21 cellular contexts compared by ENCODE assay signal in the genomic region with DNA sequence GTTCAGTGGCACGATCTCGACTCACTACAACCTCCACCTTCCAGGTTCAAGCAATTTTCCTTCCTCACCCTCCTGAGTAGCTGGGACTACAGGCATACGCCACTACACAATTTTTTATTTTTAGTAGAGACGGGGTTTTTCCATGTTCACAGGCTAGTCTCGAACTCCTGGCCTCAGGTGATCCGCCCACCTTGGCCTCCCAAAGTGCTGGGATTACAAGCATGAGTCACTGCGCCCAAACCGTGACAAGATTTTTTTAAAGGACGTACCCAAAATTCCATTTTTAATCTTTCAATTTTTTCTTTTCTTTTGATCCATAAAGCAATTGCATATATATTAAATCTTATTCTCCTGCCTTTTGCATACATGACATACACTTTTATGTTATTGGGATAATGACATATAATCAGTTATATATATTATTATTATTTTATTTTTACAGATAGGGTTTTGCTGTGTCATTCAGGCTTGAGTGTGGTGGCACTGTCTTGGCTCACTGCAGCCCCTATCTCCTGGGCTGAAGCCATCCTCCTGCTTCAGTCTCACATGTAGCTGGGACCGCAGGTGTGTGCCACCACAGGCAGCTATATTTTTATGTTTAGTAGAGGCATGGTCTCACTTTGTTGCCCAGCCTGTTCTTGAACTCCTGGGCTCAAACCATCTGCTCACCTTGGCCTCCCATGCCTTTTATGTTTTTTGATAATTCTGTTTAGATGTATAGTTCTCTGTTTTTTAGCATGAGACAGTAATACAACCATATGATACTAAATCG.
DNase-seq lines count a peak whose midpoint lies in the region; ATAC-seq, FAIRE-seq and TF ChIP-seq lines count a peak whose summit lies in the region.
"Had no signal": no experiment of that assay in that cellular context is flagged by ENCODE, and none has a peak within 500 bp of the region (broad histone marks: within the 10 kb centered on the region; RNA-seq: fewer than 3 reads in every experiment).

No MANE protein-coding gene starts in this region.

- no peak for TF ChIP-seq RAD21 in K562 (CRISPR knock-in tag; conservative IDR thresholded peaks at IDR 0.05 in 1 of 2, IDR thresholded peaks at IDR 0.05 in 1 of 2)

- WGBS in heart right ventricle, 2 donors: 95 to 97% methylated on average over 11 of the region's 11 CpGs
- WGBS in K562 (ENCODE audit: insufficient coverage, low coverage, missing lambda C conversion rate): 67% methylated on average over 11 of the region's 11 CpGs
- 98 to 99% methylated on average over 7 of the region's 11 CpGs for WGBS in mesodermal cell (ENCODE audit: insufficient coverage in 2 of 2), 2 experiments

- H2AFZ ChIP-seq in K562 (ENCODE audit: low read depth, low read length): no peak overlapping the region

- H3K79me2 ChIP-seq in K562 (ENCODE audit: control insufficient read depth, insufficient read depth, low read length): peaks cover 27% of the 10 kb centered on the region

- ATAC-seq in heart right ventricle (no peak), K562 (no peak; the same call in 2 of the 3 replicates), HG03139 (IDR thresholded peaks at IDR 0.05; ENCODE audit: unreplicated experiment) (no peak), upper lobe of right lung (no peak)
- ATAC-seq: HepG2 had no signal

- TF ChIP-seq POLR2A in K562 (conservative IDR thresholded peaks at IDR 0.05): no peak

- no peak for TF ChIP-seq CTCF in cardiac muscle cell (IDR thresholded peaks at IDR 0.05; ENCODE audit: low read depth, low read length)
- TF ChIP-seq CTCF in heart right ventricle (IDR thresholded peaks at IDR 0.05): no peak
- no peak for TF ChIP-seq CTCF in K562 (IDR thresholded peaks at IDR 0.05 in 2 of 3, conservative IDR thresholded peaks at IDR 0.05 in 1 of 3; ENCODE audit: insufficient read depth in 2 of 3, low read depth in 1 of 3, low read length in 3 of 3)
- no peak for TF ChIP-seq CTCF in upper lobe of right lung (IDR thresholded peaks at IDR 0.05)

- peaks cover 18% of the 10 kb centered on the region for H3K4me1 ChIP-seq in cardiac muscle cell (ENCODE audit: low read depth)
- H3K4me1 ChIP-seq in heart right ventricle: peaks cover 0 to 42% (median 23%) of the 10 kb centered on the region in 9 donors
- H3K4me1 ChIP-seq in K562 (replicated peaks in 1 of 2; ENCODE audit: control insufficient read depth in 2 of 2, insufficient read depth in 2 of 2, low read length in 2 of 2): peaks cover 0 to 5% of the 10 kb centered on the region in 2 experiments; a peak in 2 of 5 replicates
- peaks cover 19% of the 10 kb centered on the region for H3K4me1 ChIP-seq in mesodermal cell (ENCODE audit: control insufficient read depth, insufficient read depth, low read length, poor library complexity, severe bottlenecking)
- H3K4me1 ChIP-seq in upper lobe of right lung: no peaks in the 10 kb centered on the region
- H3K4me1 ChIP-seq: Caco-2 had no signal

- DNase-seq in cardiac muscle cell (ENCODE audit: low read depth in 1 of 2, low spot score in 1 of 2) (no peak), heart right ventricle (no peak), K562 (ENCODE audit: extremely low read depth in 1 of 4, low spot score in 3 of 4) (no peak), SW480 (ENCODE audit: low spot score) (no peak), CD1c-positive myeloid dendritic cell (ENCODE audit: extremely low spot score) (no peak), upper lobe of right lung (no peak)
- DNase-seq: 8988T, Caco-2, NCI-H1417, NCI-H187, NCI-H2107, NCI-H2227 treated with DMSO at 0.1 percent for 48 hours, NCI-H510A treated with DMSO at 0.1 percent for 48 hours, NCI-H774, OCI-M1 had no signal

- H3K4me2 ChIP-seq in K562 (ENCODE audit: insufficient read depth, low read length): no peak overlapping the region
- H3K4me2 ChIP-seq: KMS-11 had no signal

- no peaks in the 10 kb centered on the region for H3K9me3 ChIP-seq in cardiac muscle cell (ENCODE audit: low read depth)
- no peaks in the 10 kb centered on the region for H3K9me3 ChIP-seq in heart right ventricle
- H3K9me3 ChIP-seq in K562 (replicated peaks; ENCODE audit: control insufficient read depth, insufficient read depth, low read depth, low read length): no peaks in the 10 kb centered on the region; the same call in 1 of the 2 replicates
- H3K9me3 ChIP-seq in mesodermal cell (ENCODE audit: control insufficient read depth, low read length): no peaks in the 10 kb centered on the region
- no peaks in the 10 kb centered on the region for H3K9me3 ChIP-seq in upper lobe of right lung
- H3K9me3 ChIP-seq: Caco-2 had no signal

- peaks cover 10% of the 10 kb centered on the region for H3K36me3 ChIP-seq in cardiac muscle cell
- peaks cover 0 to 41% (median 4%) of the 10 kb centered on the region in 9 donors for H3K36me3 ChIP-seq in heart right ventricle
- H3K36me3 ChIP-seq in K562 (ENCODE audit: control insufficient read depth, insufficient read depth, low read length): peaks cover 42% of the 10 kb centered on the region
- peaks cover 38% of the 10 kb centered on the region for H3K36me3 ChIP-seq in mesodermal cell (ENCODE audit: control insufficient read depth, insufficient read depth, low read length)
- H3K36me3 ChIP-seq in upper lobe of right lung: peaks cover 28% of the 10 kb centered on the region

- no peak for TF ChIP-seq EP300 in K562 (IDR thresholded peaks at IDR 0.05; ENCODE audit: low read length)

- in situ Hi-C loops in K562 (cut with MboI): no loop called here

- intact Hi-C loops in heart right ventricle (cut with DNase I): loop anchor here in 3 of 10 donors (10.0 kb wide), 2 partner anchors 107 to 117 kb away; no protein-coding TSS in a partner anchor
- intact Hi-C loops in K562 (cut with micrococcal nuclease): no loop called here
- intact Hi-C loops in upper lobe of right lung (cut with DNase I): no loop called here

- CTCF ChIA-PET in K562 (lab: Yijun Ruan, JAX; ENCODE audit: low intra/inter-chr PET ratio): no interaction called here

- H3K27me3 ChIP-seq in cardiac muscle cell (no peaks in the 10 kb centered on the region), heart right ventricle (no peaks in the 10 kb centered on the region), K562 (ENCODE audit: control insufficient read depth in 2 of 2, insufficient read depth in 2 of 2, low read length in 2 of 2) (no peaks in the 10 kb centered on the region), upper lobe of right lung (no peaks in the 10 kb centered on the region)

- H4K20me1 ChIP-seq in K562 (replicated peaks; ENCODE audit: control insufficient read depth, insufficient read depth, low read length): no peaks in the 10 kb centered on the region

- H3K4me3 ChIP-seq in cardiac muscle cell (no peak overlapping the region), heart right ventricle (no peak overlapping the region), K562 (no peak overlapping the region), mesodermal cell (ENCODE audit: extremely low read depth, insufficient read depth, low read length, poor library complexity, severe bottlenecking) (no peak overlapping the region), upper lobe of right lung (no peak overlapping the region)

- H3K9ac ChIP-seq in K562 (ENCODE audit: insufficient read depth in 1 of 2, low read depth in 2 of 2, low read length in 2 of 2): no peak overlapping the region; a peak in 1 of 4 replicates
- H3K9ac ChIP-seq: KMS-11 had no signal

- peak overlapping the region; percentile 0 for H3K27ac ChIP-seq in cardiac muscle cell
- no peak overlapping the region for H3K27ac ChIP-seq in heart right ventricle
- H3K27ac ChIP-seq in K562 (ENCODE audit: extremely low read depth, low read depth, low read length): no peak overlapping the region
- H3K27ac ChIP-seq in mesodermal cell (ENCODE audit: low read depth, low read length, severe bottlenecking): peak overlapping the region; percentile 10
- H3K27ac ChIP-seq in upper lobe of right lung: no peak overlapping the region
- H3K27ac ChIP-seq: KMS-11 had no signal

- BruUV-seq in K562 (replicated peaks; lab: Mats Ljungman, UMichigan): no TSS peak

- POLR2A ChIA-PET in K562 (lab: Yijun Ruan, JAX): interaction anchor here (1.0 kb wide), 1 partner anchor 23 kb away, joined by 6 read pairs; no protein-coding TSS in a partner anchor

- peak; percentile 29 for FAIRE-seq in K562 (lab: Jason Lieb, UNC)
- FAIRE-seq: GM19239, H1, HepG2 had no signal

- H3K9me1 ChIP-seq in K562 (ENCODE audit: control insufficient read depth, insufficient read depth, low read length): no peaks in the 10 kb centered on the region

TF ChIP-seq in K562, 482 proteins besides CTCF, POLR2A, EP300 and RAD21 (continues in another document):
- TF ChIP-seq C11orf30 (IDR thresholded peaks at IDR 0.05; ENCODE audit: low read depth) (0 out of 2 replicates have a peak, but pooled peaks have one; percentile 4), EGR1 (conservative IDR thresholded peaks at IDR 0.05) (peak; percentile 75), JUND (IDR thresholded peaks at IDR 0.05; ENCODE audit: borderline replicate concordance, low read depth, low read length) (peak; percentile 18; the same call in 1 of the 2 replicates), JUND (tag; IDR thresholded peaks at IDR 0.05; ENCODE audit: borderline replicate concordance, low read depth, low read length) (no peak), SLC30A9 (CRISPR knock-in tag; IDR thresholded peaks at IDR 0.05) (no peak), RBM22 (IDR thresholded peaks at IDR 0.05; ENCODE audit: low read depth, low read length, poor library complexity, severe bottlenecking) (no peak), MAFG (tag; conservative IDR thresholded peaks at IDR 0.05) (0 out of 2 replicates have a peak, but pooled peaks have one; percentile 16), ZNF316 (IDR thresholded peaks at IDR 0.05) (peak; percentile 20; the same call in 1 of the 2 replicates), LARP7 (IDR thresholded peaks at IDR 0.05) (no peak), NFXL1 (CRISPR knock-in tag; IDR thresholded peaks at IDR 0.05) (no peak), MCM3 (IDR thresholded peaks at IDR 0.05) (no peak), NFE2 (IDR thresholded peaks at IDR 0.05; ENCODE audit: low read depth) (peak; percentile 57), MAFF (IDR thresholded peaks at IDR 0.05; ENCODE audit: low read length) (0 out of 2 replicates have a peak, but pooled peaks have one; percentile 4), DACH1 (IDR thresholded peaks at IDR 0.05; ENCODE audit: partially characterized antibody) (no peak)
- TF ChIP-seq, protein P1, sequence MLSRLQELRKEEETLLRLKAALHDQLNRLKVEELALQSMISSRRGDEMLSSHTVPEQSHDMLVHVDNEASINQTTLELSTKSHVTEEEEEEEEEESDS (CRISPR knock-in tag; IDR thresholded peaks at IDR 0.05): no peak

Comparison
In these comparisons a context has a peak if more than half of its experiments do, and no peak if none do; other contexts are left out.
1. H3K27ac ChIP-seq: peak in cardiac muscle cell (single experiment) and mesodermal cell (single experiment); none in heart right ventricle (0 of 10), K562 (single experiment) and upper lobe of right lung (single experiment).